9 cellular contexts compared by ENCODE assay signal in genomic region chr17:66255112-66255511, GRCh38. TPM values are rescaled to one million over a fixed set of nuclear protein-coding genes. Genes with fewer than 3 reads are reported as not detected.
DNase-seq lines count a peak whose midpoint lies in the region; ATAC-seq and TF ChIP-seq lines count a peak whose summit lies in the region.
"Had no signal": no experiment of that assay in that cellular context is flagged by ENCODE, and none has a peak within 500 bp of the region (broad histone marks: within the 10 kb centered on the region; RNA-seq: fewer than 3 reads in every experiment).

No MANE protein-coding gene starts in this region.

- DNase-seq in DMS53 (lab: John Stamatoyannopoulos, UW): peak; percentile 87
- DNase-seq in HFFc6: peak; percentile 68
- DNase-seq in NCI-H510A (lab: John Stamatoyannopoulos, UW): peak; percentile 52
- peak; percentile 67 for DNase-seq in activated CD8-positive, alpha-beta T cell treated with anti-CD3 and anti-CD28 coated beads, Interleukin-2, amount 10 ng/mL, durations not matched to agents 7 days and 5 days
- peak; percentile 80 for DNase-seq in fibroblast of the conjunctiva (ENCODE audit: low read depth)
- no peak for DNase-seq in omental fat pad (ENCODE audit: low spot score)
- no peak for DNase-seq in activated effector memory CD4-positive, alpha-beta T cell treated with Interleukin-2 at 50 U/mL for 16 hours

- CTCF ChIA-PET in activated CD8-positive, alpha-beta T cell treated with anti-CD3 and anti-CD28 coated beads, Interleukin-2, amount 10 ng/mL, durations not matched to agents 7 days and 5 days (lab: Charles Lee): interaction anchor here (0.6 to 5.8 kb wide), 26 partner anchors 9 to 653 kb away, joined by 3 to 50 read pairs (median 4); no protein-coding TSS in a partner anchor

- H3K4me3 Mint-ChIP-seq in HFFc6: no peak overlapping the region
- H3K4me3 Mint-ChIP-seq in activated CD8-positive, alpha-beta T cell treated with anti-CD3 and anti-CD28 coated beads, Interleukin-2, amount 10 ng/mL, durations not matched to agents 7 days and 5 days: no peak overlapping the region

- H3K36me3 Mint-ChIP-seq in HFFc6 (ENCODE audit: low read depth): no peaks in the 10 kb centered on the region
- H3K36me3 Mint-ChIP-seq in activated CD8-positive, alpha-beta T cell treated with anti-CD3 and anti-CD28 coated beads, Interleukin-2, amount 10 ng/mL, durations not matched to agents 7 days and 5 days (ENCODE audit: low read depth): no peaks in the 10 kb centered on the region

- H3K4me1 Mint-ChIP-seq in HFFc6 (ENCODE audit: low read depth): peaks cover 6% of the 10 kb centered on the region; the same call in 1 of the 2 replicates
- H3K4me1 Mint-ChIP-seq in activated CD8-positive, alpha-beta T cell treated with anti-CD3 and anti-CD28 coated beads, Interleukin-2, amount 10 ng/mL, durations not matched to agents 7 days and 5 days (ENCODE audit: low read depth): peaks cover 18% of the 10 kb centered on the region

- no peak overlapping the region for H3K27ac Mint-ChIP-seq in HFFc6
- H3K27ac Mint-ChIP-seq in activated CD8-positive, alpha-beta T cell treated with anti-CD3 and anti-CD28 coated beads, Interleukin-2, amount 10 ng/mL, durations not matched to agents 7 days and 5 days: peak overlapping the region; percentile 31

- peaks cover 3% of the 10 kb centered on the region; the same call in 1 of the 2 replicates for H3K27me3 Mint-ChIP-seq in HFFc6 (ENCODE audit: insufficient read depth)
- no peaks in the 10 kb centered on the region for H3K27me3 Mint-ChIP-seq in activated CD8-positive, alpha-beta T cell treated with anti-CD3 and anti-CD28 coated beads, Interleukin-2, amount 10 ng/mL, durations not matched to agents 7 days and 5 days (ENCODE audit: low read depth)

- TF ChIP-seq CTCF in HFFc6 (IDR thresholded peaks at IDR 0.05): peak; percentile 84
- peak in 1 of 3 donors; percentile 32 for TF ChIP-seq CTCF in omental fat pad (IDR thresholded peaks at IDR 0.05)

- POLR2A ChIA-PET in activated CD8-positive, alpha-beta T cell treated with anti-CD3 and anti-CD28 coated beads, Interleukin-2, amount 10 ng/mL, durations not matched to agents 7 days and 5 days (lab: Charles Lee): no interaction called here

- no peaks in the 10 kb centered on the region for H3K9me3 Mint-ChIP-seq in HFFc6
- no peaks in the 10 kb centered on the region for H3K9me3 Mint-ChIP-seq in activated CD8-positive, alpha-beta T cell treated with anti-CD3 and anti-CD28 coated beads, Interleukin-2, amount 10 ng/mL, durations not matched to agents 7 days and 5 days (ENCODE audit: insufficient read depth)

- peak; percentile 86 for ATAC-seq in activated CD8-positive, alpha-beta T cell treated with anti-CD3 and anti-CD28 coated beads, Interleukin-2, amount 10 ng/mL, durations not matched to agents 7 days and 5 days
- peak; percentile 62 for ATAC-seq in omental fat pad (ENCODE audit: low FRiP score)
- ATAC-seq in GM21717 (IDR thresholded peaks at IDR 0.05; ENCODE audit: unreplicated experiment): no peak

RNA-seq across cellular contexts. Expression of gene APOH, which starts 25.9 kb away (rescaled TPM):
- total RNA-seq in HFFc6 (2021; fragmentation: NEBNext Ultra II Directional; extraction: Animal tissue kit (Norgen Biotek cat#: 25700)): not detected
- total RNA-seq in activated CD8-positive, alpha-beta T cell treated with anti-CD3 and anti-CD28 coated beads, Interleukin-2, amount 10 ng/mL, durations not matched to agents 7 days and 5 days: not detected
- not detected for total RNA-seq in omental fat pad
- total RNA-seq: subcutaneous adipose tissue had no signal

RNA-seq across cellular contexts. Expression of gene PRKCA, which starts 47.3 kb away (rescaled TPM):
- 100 to 1,000 TPM in 2 of 6 experiments, 10 to 100 TPM in 4; 81.2 to 106 (median 92.9) TPM for total RNA-seq in HFFc6 (2021; fragmentation: NEBNext Ultra II Directional; extraction: Animal tissue kit (Norgen Biotek cat#: 25700))
- total RNA-seq in activated CD8-positive, alpha-beta T cell treated with anti-CD3 and anti-CD28 coated beads, Interleukin-2, amount 10 ng/mL, durations not matched to agents 7 days and 5 days: 10 to 100 TPM; 74.1 to 76.9 TPM
- total RNA-seq in omental fat pad: 10 to 100 TPM in 2 of 4 donors, 1 to 10 TPM in 2; 6.7 to 14.3 (median 10.3) TPM

Comparison
In these comparisons a context has a peak if more than half of its experiments do, and no peak if none do; other contexts are left out.
1. DNase-seq: peak in DMS53 (single experiment), HFFc6 (single experiment), NCI-H510A (single experiment), activated CD8-positive, alpha-beta T cell treated with anti-CD3 and anti-CD28 coated beads, Interleukin-2, amount 10 ng/mL, durations not matched to agents 7 days and 5 days (single experiment) and fibroblast of the conjunctiva (single experiment); none in omental fat pad (single experiment) and activated effector memory CD4-positive, alpha-beta T cell treated with Interleukin-2 at 50 U/mL for 16 hours (single experiment).
2. RNA of gene PRKCA, which starts 47.3 kb away (total RNA-seq): 81.2 to 106 TPM in HFFc6 and 74.1 to 76.9 TPM in activated CD8-positive, alpha-beta T cell treated with anti-CD3 and anti-CD28 coated beads, Interleukin-2, amount 10 ng/mL, durations not matched to agents 7 days and 5 days; 6.7 to 14.3 TPM in omental fat pad; every median in the first group is over 4 times any median in the second.